In the genomic region with DNA sequence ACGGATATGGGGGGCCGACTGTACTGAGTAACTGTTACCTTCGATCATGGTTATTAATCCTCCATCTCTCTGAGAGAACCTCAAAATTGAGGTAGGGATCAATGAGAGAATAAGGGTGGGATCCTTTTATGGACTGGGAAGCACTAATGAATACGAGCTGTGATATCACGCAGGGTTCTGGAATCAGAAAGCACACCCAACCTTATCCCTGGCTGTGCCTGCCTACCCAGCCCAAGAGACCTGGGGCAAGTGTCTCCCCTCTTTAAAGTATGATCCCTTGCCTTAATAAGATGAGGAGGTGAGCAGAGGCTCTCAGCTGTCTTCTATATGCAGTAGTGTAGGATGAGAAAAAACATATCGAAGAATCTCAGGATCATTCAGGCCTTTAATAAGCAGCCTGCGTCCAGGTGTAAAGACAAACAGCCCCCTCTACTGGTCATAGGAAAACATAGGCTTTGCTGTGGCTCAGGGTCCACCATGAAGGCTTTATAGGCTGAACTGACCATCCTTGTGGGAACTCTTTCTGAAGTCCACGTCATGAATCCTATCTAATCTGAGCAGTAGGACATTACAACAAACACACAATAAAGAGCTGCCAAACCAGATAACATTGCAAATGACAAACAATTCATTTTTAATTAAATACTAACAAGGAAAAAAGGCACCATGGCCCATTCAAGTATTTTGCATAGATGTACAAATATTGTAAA, we compare ENCODE assay signal across 1 cellular context.
TF ChIP-seq lines count a peak whose summit lies in the region.

No MANE protein-coding gene starts in this region.

TF ChIP-seq in GM12878, 131 proteins besides CTCF, POLR2A, EP300 and RAD21 (continued from another document):
- TF ChIP-seq DPF2 (IDR thresholded peaks at IDR 0.05) = no peak
- no peak for TF ChIP-seq SREBF2 (IDR thresholded peaks at IDR 0.05; ENCODE audit: low read length)
- no peak for TF ChIP-seq CREM (IDR thresholded peaks at IDR 0.05; ENCODE audit: low read depth)
- no peak for TF ChIP-seq KLF5 (IDR thresholded peaks at IDR 0.05; ENCODE audit: partially characterized antibody)
- TF ChIP-seq, protein P1, sequence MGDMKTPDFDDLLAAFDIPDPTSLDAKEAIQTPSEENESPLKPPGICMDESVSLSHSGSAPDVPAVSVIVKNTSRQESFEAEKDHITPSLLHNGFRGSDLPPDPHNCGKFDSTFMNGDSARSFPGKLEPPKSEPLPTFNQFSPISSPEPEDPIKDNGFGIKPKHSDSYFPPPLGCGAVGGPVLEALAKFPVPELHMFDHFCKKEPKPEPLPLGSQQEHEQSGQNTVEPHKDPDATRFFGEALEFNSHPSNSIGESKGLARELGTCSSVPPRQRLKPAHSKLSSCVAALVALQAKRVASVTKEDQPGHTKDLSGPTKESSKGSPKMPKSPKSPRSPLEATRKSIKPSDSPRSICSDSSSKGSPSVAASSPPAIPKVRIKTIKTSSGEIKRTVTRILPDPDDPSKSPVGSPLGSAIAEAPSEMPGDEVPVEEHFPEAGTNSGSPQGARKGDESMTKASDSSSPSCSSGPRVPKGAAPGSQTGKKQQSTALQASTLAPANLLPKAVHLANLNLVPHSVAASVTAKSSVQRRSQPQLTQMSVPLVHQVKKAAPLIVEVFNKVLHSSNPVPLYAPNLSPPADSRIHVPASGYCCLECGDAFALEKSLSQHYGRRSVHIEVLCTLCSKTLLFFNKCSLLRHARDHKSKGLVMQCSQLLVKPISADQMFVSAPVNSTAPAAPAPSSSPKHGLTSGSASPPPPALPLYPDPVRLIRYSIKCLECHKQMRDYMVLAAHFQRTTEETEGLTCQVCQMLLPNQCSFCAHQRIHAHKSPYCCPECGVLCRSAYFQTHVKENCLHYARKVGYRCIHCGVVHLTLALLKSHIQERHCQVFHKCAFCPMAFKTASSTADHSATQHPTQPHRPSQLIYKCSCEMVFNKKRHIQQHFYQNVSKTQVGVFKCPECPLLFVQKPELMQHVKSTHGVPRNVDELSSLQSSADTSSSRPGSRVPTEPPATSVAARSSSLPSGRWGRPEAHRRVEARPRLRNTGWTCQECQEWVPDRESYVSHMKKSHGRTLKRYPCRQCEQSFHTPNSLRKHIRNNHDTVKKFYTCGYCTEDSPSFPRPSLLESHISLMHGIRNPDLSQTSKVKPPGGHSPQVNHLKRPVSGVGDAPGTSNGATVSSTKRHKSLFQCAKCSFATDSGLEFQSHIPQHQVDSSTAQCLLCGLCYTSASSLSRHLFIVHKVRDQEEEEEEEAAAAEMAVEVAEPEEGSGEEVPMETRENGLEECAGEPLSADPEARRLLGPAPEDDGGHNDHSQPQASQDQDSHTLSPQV (IDR thresholded peaks at IDR 0.05) = no peak
- TF ChIP-seq, protein P2, sequence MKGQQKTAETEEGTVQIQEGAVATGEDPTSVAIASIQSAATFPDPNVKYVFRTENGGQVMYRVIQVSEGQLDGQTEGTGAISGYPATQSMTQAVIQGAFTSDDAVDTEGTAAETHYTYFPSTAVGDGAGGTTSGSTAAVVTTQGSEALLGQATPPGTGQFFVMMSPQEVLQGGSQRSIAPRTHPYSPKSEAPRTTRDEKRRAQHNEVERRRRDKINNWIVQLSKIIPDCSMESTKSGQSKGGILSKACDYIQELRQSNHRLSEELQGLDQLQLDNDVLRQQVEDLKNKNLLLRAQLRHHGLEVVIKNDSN (IDR thresholded peaks at IDR 0.05; ENCODE audit: borderline replicate concordance, extremely low read length, insufficient read depth, low read depth, low read length) = no peak
- no peak for TF ChIP-seq JUND (IDR thresholded peaks at IDR 0.05; ENCODE audit: low read depth, low read length)
- peak; percentile 65; the same call in 1 of the 2 replicates for TF ChIP-seq SMC3 (IDR thresholded peaks at IDR 0.05; ENCODE audit: borderline replicate concordance, low read length)
- no peak for TF ChIP-seq MTA3 (IDR thresholded peaks at IDR 0.05; ENCODE audit: borderline replicate concordance, low read length)
- TF ChIP-seq BCL11A (IDR thresholded peaks at IDR 0.05; ENCODE audit: low read depth, low read length) = no peak
- TF ChIP-seq, protein P3, sequence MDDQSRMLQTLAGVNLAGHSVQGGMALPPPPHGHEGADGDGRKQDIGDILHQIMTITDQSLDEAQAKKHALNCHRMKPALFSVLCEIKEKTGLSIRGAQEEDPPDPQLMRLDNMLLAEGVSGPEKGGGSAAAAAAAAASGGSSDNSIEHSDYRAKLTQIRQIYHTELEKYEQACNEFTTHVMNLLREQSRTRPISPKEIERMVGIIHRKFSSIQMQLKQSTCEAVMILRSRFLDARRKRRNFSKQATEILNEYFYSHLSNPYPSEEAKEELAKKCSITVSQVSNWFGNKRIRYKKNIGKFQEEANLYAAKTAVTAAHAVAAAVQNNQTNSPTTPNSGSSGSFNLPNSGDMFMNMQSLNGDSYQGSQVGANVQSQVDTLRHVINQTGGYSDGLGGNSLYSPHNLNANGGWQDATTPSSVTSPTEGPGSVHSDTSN (IDR thresholded peaks at IDR 0.05; ENCODE audit: insufficient replicate concordance, low read depth, low read length) = no peak
- TF ChIP-seq, protein P4, sequence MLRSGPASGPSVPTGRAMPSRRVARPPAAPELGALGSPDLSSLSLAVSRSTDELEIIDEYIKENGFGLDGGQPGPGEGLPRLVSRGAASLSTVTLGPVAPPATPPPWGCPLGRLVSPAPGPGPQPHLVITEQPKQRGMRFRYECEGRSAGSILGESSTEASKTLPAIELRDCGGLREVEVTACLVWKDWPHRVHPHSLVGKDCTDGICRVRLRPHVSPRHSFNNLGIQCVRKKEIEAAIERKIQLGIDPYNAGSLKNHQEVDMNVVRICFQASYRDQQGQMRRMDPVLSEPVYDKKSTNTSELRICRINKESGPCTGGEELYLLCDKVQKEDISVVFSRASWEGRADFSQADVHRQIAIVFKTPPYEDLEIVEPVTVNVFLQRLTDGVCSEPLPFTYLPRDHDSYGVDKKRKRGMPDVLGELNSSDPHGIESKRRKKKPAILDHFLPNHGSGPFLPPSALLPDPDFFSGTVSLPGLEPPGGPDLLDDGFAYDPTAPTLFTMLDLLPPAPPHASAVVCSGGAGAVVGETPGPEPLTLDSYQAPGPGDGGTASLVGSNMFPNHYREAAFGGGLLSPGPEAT (IDR thresholded peaks at IDR 0.05; ENCODE audit: low read depth) = no peak
- TF ChIP-seq CBFB (IDR thresholded peaks at IDR 0.05; ENCODE audit: low read depth) = no peak
- TF ChIP-seq HDAC2 (IDR thresholded peaks at IDR 0.05) = no peak
TF ChIP-seq in GM12878: peak in this region for 5.
